In the genomic region with DNA sequence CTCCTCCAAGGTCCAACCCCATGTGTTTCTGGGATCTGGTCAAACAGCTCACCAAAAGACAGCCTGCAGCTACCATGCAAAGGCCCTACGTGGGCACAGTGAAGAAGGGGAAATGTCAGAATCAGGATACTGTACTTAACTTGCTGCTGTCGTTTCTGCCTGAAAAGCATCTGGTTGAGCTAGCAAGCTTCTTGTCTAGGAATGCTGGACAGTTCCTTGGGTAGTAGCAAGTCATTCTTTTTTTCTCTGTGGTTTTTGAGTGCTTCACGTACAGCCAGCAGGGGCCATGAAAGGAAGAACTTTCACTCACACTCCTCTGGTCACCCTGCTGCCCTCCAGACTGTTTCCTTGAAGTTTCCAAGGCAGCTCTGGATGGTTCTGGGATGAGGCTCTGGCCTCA, we compare ENCODE assay signal across 13 cellular contexts.
DNase-seq lines count a peak whose midpoint lies in the region; ATAC-seq and TF ChIP-seq lines count a peak whose summit lies in the region.
"Had no signal": no experiment of that assay in that cellular context is flagged by ENCODE, and none has a peak within 500 bp of the region (broad histone marks: within the 10 kb centered on the region; RNA-seq: fewer than 3 reads in every experiment).

No MANE protein-coding gene starts in this region.

- TF ChIP-seq CTCF in HFF-Myc (IDR thresholded peaks at IDR 0.05; ENCODE audit: low read depth, low read length, missing control alignments) (peak; percentile 3), foreskin fibroblast (IDR thresholded peaks at IDR 0.05; ENCODE audit: low read depth, low read length) (no peak)

- H3K4me1 ChIP-seq in adipocyte (ENCODE audit: control insufficient read depth, insufficient read depth, low read length): peaks cover 21% of the 10 kb centered on the region

- DNase-seq in AML-193 (lab: John Stamatoyannopoulos, UW): peak; percentile 6 to 10
- no peak for DNase-seq in HFF-Myc (ENCODE audit: extremely low read depth, low read depth)
- DNase-seq in adipocyte (ENCODE audit: low read depth): peak; percentile 48
- peak; percentile 29 to 64 for DNase-seq in foreskin fibroblast
- no peak for DNase-seq in NCI-H526 (lab: John Stamatoyannopoulos, UW)
- no peak for DNase-seq in anterior cingulate cortex (lab: John Stamatoyannopoulos, UW)
- DNase-seq: activated CD4-positive, alpha-beta T cell treated with anti-CD3 and anti-CD28 coated beads, Interleukin-2, amount 50 U/mL, for 1 hour; NCI-H2227 treated with DMSO at 0.1 percent for 48 hours; sigmoid colon had no signal

- H3K4me3 ChIP-seq in HFF-Myc (replicated peaks; ENCODE audit: low read depth, low read length): no peak overlapping the region
- no peak overlapping the region for H3K4me3 ChIP-seq in adipocyte (ENCODE audit: low read length)
- no peak overlapping the region for H3K4me3 ChIP-seq in foreskin fibroblast (ENCODE audit: low read depth in 1 of 2, low read length in 2 of 2)
- H3K4me3 ChIP-seq: BLaER1 treated with 17β-estradiol and CSF1 and Interleukin-3, amounts not matched to agents 10 nM and 100 nM; sigmoid colon had no signal

- peaks cover 29% of the 10 kb centered on the region for H3K36me3 ChIP-seq in adipocyte (ENCODE audit: control insufficient read depth, insufficient read depth, low read length, severe bottlenecking)

- no peaks in the 10 kb centered on the region for H3K27me3 ChIP-seq in adipocyte (replicated peaks; ENCODE audit: control insufficient read depth, insufficient read depth, low read length)
- H3K27me3 ChIP-seq: BLaER1 treated with 17β-estradiol and CSF1 and Interleukin-3, amounts not matched to agents 10 nM and 100 nM; sigmoid colon had no signal

- no peak overlapping the region for H3K9ac ChIP-seq in adipocyte (ENCODE audit: low read length)
- H3K9ac ChIP-seq: BLaER1 treated with 17β-estradiol and CSF1 and Interleukin-3, amounts not matched to agents 10 nM and 100 nM had no signal

- no peak for ATAC-seq in GM18511 (IDR thresholded peaks at IDR 0.05; ENCODE audit: unreplicated experiment)
- ATAC-seq in GM19467 (IDR thresholded peaks at IDR 0.05; ENCODE audit: unreplicated experiment): no peak
- ATAC-seq: esophagus mucosa had no signal

- no peaks in the 10 kb centered on the region for H3K9me3 ChIP-seq in adipocyte (ENCODE audit: control insufficient read depth, low read length)
- H3K9me3 ChIP-seq: sigmoid colon had no signal

Comparison
In these comparisons a context has a peak if more than half of its experiments do, and no peak if none do; other contexts are left out.
1. DNase-seq: peak in AML-193 (2 of 2), adipocyte (single experiment) and foreskin fibroblast (2 of 2); none in HFF-Myc (single experiment), NCI-H526 (0 of 2) and anterior cingulate cortex (0 of 58).